In the genomic region with DNA sequence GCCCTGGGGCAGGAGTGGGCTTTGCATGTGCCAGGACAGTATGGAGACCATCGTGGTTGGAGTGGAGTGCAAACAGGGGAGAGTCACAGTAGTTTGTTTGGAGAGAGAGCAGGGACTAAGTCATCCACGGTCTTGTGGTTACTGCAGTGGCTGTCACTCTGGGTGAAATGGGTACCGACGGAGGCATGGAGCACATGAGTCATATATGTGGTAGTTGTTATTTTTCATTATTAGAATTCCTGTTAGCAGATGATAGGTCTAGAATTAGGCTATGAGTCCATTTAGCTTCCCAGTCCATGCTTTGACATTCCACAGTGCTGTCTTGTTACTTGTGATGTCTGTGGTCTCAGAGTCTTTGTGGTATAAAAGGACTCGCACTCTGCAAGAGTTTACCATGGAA, we compare ENCODE assay signal across 25 cellular contexts.
DNase-seq lines count a peak whose midpoint lies in the region; ATAC-seq and TF ChIP-seq lines count a peak whose summit lies in the region.
"Had no signal": no experiment of that assay in that cellular context is flagged by ENCODE, and none has a peak within 500 bp of the region (broad histone marks: within the 10 kb centered on the region; RNA-seq: fewer than 3 reads in every experiment).

No MANE protein-coding gene starts in this region.

- H3K4me1 ChIP-seq in HAP-1: no peaks in the 10 kb centered on the region
- H3K4me1 ChIP-seq: BE2C had no signal

- H3K36me3 Mint-ChIP-seq in type B pancreatic cell: no peaks in the 10 kb centered on the region
- H3K36me3 Mint-ChIP-seq: CD14-positive monocyte; CD8-positive, alpha-beta memory T cell had no signal

- no peak overlapping the region for H3K27ac Mint-ChIP-seq in type B pancreatic cell
- H3K27ac Mint-ChIP-seq: CD14-positive monocyte; CD8-positive, alpha-beta memory T cell had no signal

- H3K4me3 Mint-ChIP-seq in type B pancreatic cell: no peak overlapping the region
- H3K4me3 Mint-ChIP-seq: CD14-positive monocyte; CD8-positive, alpha-beta memory T cell had no signal

- peak; percentile 65 for DNase-seq in Daoy (ENCODE audit: low read depth)
- peak; percentile 59 for DNase-seq in HT1080 (ENCODE audit: low read depth)
- peak; percentile 5 for DNase-seq in T1000 (lab: John Stamatoyannopoulos, UW)
- DNase-seq in myocyte (ENCODE audit: low read depth): peak; percentile 20
- DNase-seq in activated CD8-positive, alpha-beta memory T cell treated with anti-CD3 and anti-CD28 coated beads for 24 hours: no peak
- no peak for DNase-seq in HAP-1 (ENCODE audit: low spot score in 2 of 2)
- DNase-seq in type B pancreatic cell (ENCODE audit: extremely low spot score, unreplicated experiment): no peak
- DNase-seq: 8988T; ACHN; BE2C; CD8-positive, alpha-beta memory T cell; DMS 273 treated with DMSO at 0.1 percent for 48 hours; DMS79; GOT3; NCI-H1105 treated with DMSO at 0.1 percent for 48 hours; NCI-H146; NCI-H2029; NCI-H446; NCI-H526; NCI-H82; SHP77 had no signal

- H3K9me3 ChIP-seq in HAP-1: no peaks in the 10 kb centered on the region

- H3K27me3 Mint-ChIP-seq in type B pancreatic cell: peaks cover 17% of the 10 kb centered on the region
- H3K27me3 Mint-ChIP-seq: CD8-positive, alpha-beta memory T cell had no signal

- no peaks in the 10 kb centered on the region for H3K9me3 Mint-ChIP-seq in type B pancreatic cell

- H3K4me3 ChIP-seq in HAP-1: no peak overlapping the region

- no peaks in the 10 kb centered on the region for H3K27me3 ChIP-seq in HAP-1 (ENCODE audit: low read depth)
- H3K27me3 ChIP-seq: BE2C had no signal

- in situ Hi-C loops in HAP-1 (cut with MboI; ENCODE audit: low sequenced_read_pairs): no loop called here

- ATAC-seq in HG03460 (IDR thresholded peaks at IDR 0.05; ENCODE audit: unreplicated experiment): no peak
- ATAC-seq: HCT116, Panc1 had no signal

- TF ChIP-seq CTCF in type B pancreatic cell (conservative IDR thresholded peaks at IDR 0.05): no peak

- H3K4me1 Mint-ChIP-seq in type B pancreatic cell (ENCODE audit: unreplicated experiment): peaks cover 9% of the 10 kb centered on the region
- H3K4me1 Mint-ChIP-seq: CD14-positive monocyte; CD8-positive, alpha-beta memory T cell had no signal

- no peaks in the 10 kb centered on the region for H3K36me3 ChIP-seq in HAP-1 (replicated peaks)
- H3K36me3 ChIP-seq: BE2C had no signal

Comparison
In these comparisons a context has a peak if more than half of its experiments do, and no peak if none do; other contexts are left out.
1. DNase-seq: peak in Daoy (single experiment), HT1080 (single experiment), T1000 (single experiment) and myocyte (single experiment); none in activated CD8-positive, alpha-beta memory T cell treated with anti-CD3 and anti-CD28 coated beads for 24 hours (single experiment), HAP-1 (0 of 2) and type B pancreatic cell (single experiment).